Comparison of ENCODE assay signal across 15 cellular contexts in the genomic region with DNA sequence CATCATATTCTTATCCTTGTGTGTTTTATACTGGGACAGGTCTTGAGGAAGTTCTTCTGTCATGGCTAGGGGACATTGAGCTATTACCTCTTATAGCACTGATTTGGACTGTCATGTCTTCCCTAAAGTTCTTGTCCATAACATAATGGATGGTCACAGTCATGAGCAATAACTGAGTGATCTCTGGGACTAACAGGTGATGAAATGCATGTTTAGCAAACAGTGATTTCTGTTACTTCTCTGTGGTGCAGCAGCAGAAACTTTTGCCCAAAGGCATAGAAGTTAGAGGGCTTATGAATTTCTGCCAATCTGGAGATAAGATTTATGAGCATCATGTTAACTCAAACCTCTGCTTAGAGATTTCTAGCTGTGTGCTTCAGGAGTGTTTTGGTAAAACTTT.
"Had no signal": no experiment of that assay in that cellular context is flagged by ENCODE, and none has a peak within 500 bp of the region (broad histone marks: within the 10 kb centered on the region; RNA-seq: fewer than 3 reads in every experiment).

No MANE protein-coding gene starts in this region.

- H3K9ac ChIP-seq: parathyroid adenoma had no signal

- H2AFZ ChIP-seq: parathyroid adenoma had no signal

- H3K27ac Mint-ChIP-seq: activated B cell treated with CpG ODN at 0.5 μM for 24 hours; activated CD4-positive, alpha-beta T cell treated with anti-CD3 and anti-CD28 coated beads, Interleukin-2, amount 10 ng/mL, durations not matched to agents 24 days and 14 days; activated naive CD4-positive, alpha-beta T cell treated with anti-CD3 and anti-CD28 coated beads for 36 hours had no signal

- H3K27me3 ChIP-seq: heart right ventricle had no signal

- H3K27ac ChIP-seq: coronary artery, heart right ventricle, left ventricle myocardium inferior, parathyroid adenoma had no signal

- H3K9me3 ChIP-seq: heart right ventricle, left ventricle myocardium inferior had no signal

- ATAC-seq: heart right ventricle, T-helper 17 cell had no signal

- H3K36me3 ChIP-seq: left ventricle myocardium inferior had no signal

- H3K4me3 ChIP-seq: coronary artery, heart right ventricle, left ventricle myocardium inferior had no signal

- H3K9me3 Mint-ChIP-seq: activated B cell treated with CpG ODN at 0.5 μM for 24 hours; activated CD4-positive, alpha-beta T cell treated with anti-CD3 and anti-CD28 coated beads, Interleukin-2, amount 10 ng/mL, durations not matched to agents 24 days and 14 days; activated naive CD4-positive, alpha-beta T cell treated with anti-CD3 and anti-CD28 coated beads for 36 hours had no signal

- FAIRE-seq: frontal cortex, keratinocyte had no signal

- DNase-seq: activated B cell treated with CpG ODN at 0.5 μM for 24 hours; activated CD4-positive, alpha-beta T cell treated with anti-CD3 and anti-CD28 coated beads, Interleukin-2, amount 10 ng/mL, durations not matched to agents 24 days and 14 days; activated CD8-positive, alpha-beta memory T cell treated with anti-CD3 and anti-CD28 coated beads for 24 hours; activated naive CD4-positive, alpha-beta T cell treated with anti-CD3 and anti-CD28 coated beads for 36 hours; central memory CD4-positive, alpha-beta T cell; effector CD8-positive, alpha-beta T cell; heart right ventricle; left ventricle myocardium inferior; mesenchymal stem cell; stimulated activated naive CD4-positive, alpha-beta T cell; T-helper 17 cell had no signal
